In genomic region chr3:9884555-9885165, GRCh38 we compare ENCODE assay signal across 11 cellular contexts. TPM values are rescaled to one million over a fixed set of nuclear protein-coding genes. Genes with fewer than 3 reads are reported as not detected.
DNase-seq lines count a peak whose midpoint lies in the region; ATAC-seq, FAIRE-seq and TF ChIP-seq lines count a peak whose summit lies in the region.
"Had no signal": no experiment of that assay in that cellular context is flagged by ENCODE, and none has a peak within 500 bp of the region (broad histone marks: within the 10 kb centered on the region; RNA-seq: fewer than 3 reads in every experiment).

No MANE protein-coding gene starts in this region.

- H3K9me3 Mint-ChIP-seq in IgD-negative memory B cell (no peaks in the 10 kb centered on the region), endodermal cell (no peaks in the 10 kb centered on the region)
- no peaks in the 10 kb centered on the region for H3K9me3 Mint-ChIP-seq in activated T-cell treated with anti-CD3 and anti-CD28 coated beads, Interleukin-2, amount 50 U/mL, for 72 hours
- H3K9me3 Mint-ChIP-seq in activated T-helper 1 cell treated with anti-CD3 and anti-CD28 coated beads, Interleukin-12 subunit alpha, Interleukin-12 subunit beta, Interleukin-2, Interleukin-4 antibody, amounts not matched to agents 30 ng/mL and 10 ng/mL and 1 ng/mL, durations not matched to agents 14 hours and 24 hours and 36 hours = no peaks in the 10 kb centered on the region

- H3K36me3 Mint-ChIP-seq in IgD-negative memory B cell (no peaks in the 10 kb centered on the region), endodermal cell (ENCODE audit: low read depth) (no peaks in the 10 kb centered on the region)
- no peaks in the 10 kb centered on the region for H3K36me3 Mint-ChIP-seq in activated T-cell treated with anti-CD3 and anti-CD28 coated beads, Interleukin-2, amount 50 U/mL, for 72 hours (ENCODE audit: insufficient read depth in 2 of 2)
- no peaks in the 10 kb centered on the region for H3K36me3 Mint-ChIP-seq in activated T-helper 1 cell treated with anti-CD3 and anti-CD28 coated beads, Interleukin-12 subunit alpha, Interleukin-12 subunit beta, Interleukin-2, Interleukin-4 antibody, amounts not matched to agents 30 ng/mL and 10 ng/mL and 1 ng/mL, durations not matched to agents 14 hours and 24 hours and 36 hours (ENCODE audit: low read depth)

- intact Hi-C loops in pancreas (cut with DNase I) = no loop called here
- intact Hi-C loops in activated T-helper 1 cell treated with anti-CD3 and anti-CD28 coated beads, Interleukin-12 subunit alpha, Interleukin-12 subunit beta, Interleukin-2, Interleukin-4 antibody, amounts not matched to agents 30 ng/mL and 10 ng/mL and 1 ng/mL, durations not matched to agents 14 hours and 24 hours and 36 hours (cut with micrococcal nuclease) = no loop called here

- DNase-seq in BJ (ENCODE audit: low read depth) (peak; percentile 71), endodermal cell (no peak), pancreas (no peak), NCI-H1105 treated with DMSO at 0.1 percent for 48 hours (lab: John Stamatoyannopoulos, UW) (no peak)
- no peak for DNase-seq in activated T-cell treated with anti-CD3 and anti-CD28 coated beads, Interleukin-2, amount 50 U/mL, for 72 hours
- DNase-seq in activated T-helper 1 cell treated with anti-CD3 and anti-CD28 coated beads, Interleukin-12 subunit alpha, Interleukin-12 subunit beta, Interleukin-2, Interleukin-4 antibody, amounts not matched to agents 30 ng/mL and 10 ng/mL and 1 ng/mL, durations not matched to agents 14 hours and 24 hours and 36 hours (ENCODE audit: low spot score) = no peak
- DNase-seq: NCI-H2081, T-helper 9 cell had no signal

- no peaks in the 10 kb centered on the region for H3K27me3 Mint-ChIP-seq in IgD-negative memory B cell
- no peaks in the 10 kb centered on the region for H3K27me3 Mint-ChIP-seq in endodermal cell (ENCODE audit: insufficient read depth)
- no peaks in the 10 kb centered on the region for H3K27me3 Mint-ChIP-seq in activated T-cell treated with anti-CD3 and anti-CD28 coated beads, Interleukin-2, amount 50 U/mL, for 72 hours (ENCODE audit: low read depth)
- peaks cover 10% of the 10 kb centered on the region for H3K27me3 Mint-ChIP-seq in activated T-helper 1 cell treated with anti-CD3 and anti-CD28 coated beads, Interleukin-12 subunit alpha, Interleukin-12 subunit beta, Interleukin-2, Interleukin-4 antibody, amounts not matched to agents 30 ng/mL and 10 ng/mL and 1 ng/mL, durations not matched to agents 14 hours and 24 hours and 36 hours (ENCODE audit: insufficient read depth)

- CTCF ChIA-PET in BJ (lab: Yijun Ruan, JAX) = interaction anchor here (0.7 to 2.0 kb wide), 5 partner anchors 20 to 168 kb away, joined by 3 to 7 read pairs (median 4); no protein-coding TSS in a partner anchor

- no peak for FAIRE-seq in pancreas (lab: Jason Lieb, UNC)

- POLR2A ChIA-PET in BJ (lab: Charles Lee) = interaction anchor here (0.7 to 0.8 kb wide), 2 partner anchors 12 to 230 kb away, joined by 3 to 4 read pairs; no protein-coding TSS in a partner anchor

- WGBS in endodermal cell (ENCODE audit: insufficient coverage in 1 of 2, insufficient read length in 1 of 2), 2 experiments = 90 to 96% methylated on average over 10 to 11 of the region's 11 CpGs
- WGBS in pancreas, 2 donors = 70 to 80% methylated on average over 11 of the region's 11 CpGs

- H3K27ac ChIP-seq in endodermal cell (ENCODE audit: low read depth, low read length) (no peak overlapping the region), pancreas (no peak overlapping the region)

- ATAC-seq in pancreas (peak in 3 of 4 donors; percentile 48 to 60 (median 59)), GM19324 (IDR thresholded peaks at IDR 0.05; ENCODE audit: low FRiP score, unreplicated experiment) (no peak)
- no peak for ATAC-seq in activated T-cell treated with anti-CD3 and anti-CD28 coated beads, Interleukin-2, amount 50 U/mL, for 72 hours (replicated peaks in 1 of 2)

- H3K9ac ChIP-seq in endodermal cell (ENCODE audit: extremely low read depth, low read length, poor library complexity, severe bottlenecking) = no peak overlapping the region

- H3K9me3 ChIP-seq in endodermal cell (ENCODE audit: control insufficient read depth, low read length) (no peaks in the 10 kb centered on the region), pancreas (no peaks in the 10 kb centered on the region)

- H3K4me1 ChIP-seq in endodermal cell (ENCODE audit: control insufficient read depth, insufficient read depth, low read length) = no peaks in the 10 kb centered on the region
- H3K4me1 ChIP-seq in pancreas = peaks cover 0 to under 1% (median 0%) of the 10 kb centered on the region in 3 donors

- H3K4me3 Mint-ChIP-seq in IgD-negative memory B cell (peak overlapping the region in 1 of 4 donors; percentile 48), endodermal cell (no peak overlapping the region)
- H3K4me3 Mint-ChIP-seq in activated T-cell treated with anti-CD3 and anti-CD28 coated beads, Interleukin-2, amount 50 U/mL, for 72 hours = no peak overlapping the region
- H3K4me3 Mint-ChIP-seq in activated T-helper 1 cell treated with anti-CD3 and anti-CD28 coated beads, Interleukin-12 subunit alpha, Interleukin-12 subunit beta, Interleukin-2, Interleukin-4 antibody, amounts not matched to agents 30 ng/mL and 10 ng/mL and 1 ng/mL, durations not matched to agents 14 hours and 24 hours and 36 hours = no peak overlapping the region

- H3K27ac Mint-ChIP-seq in IgD-negative memory B cell (peak overlapping the region in 2 of 3 donors; percentile 8 to 43), endodermal cell (peak overlapping the region; percentile 41)
- no peak overlapping the region for H3K27ac Mint-ChIP-seq in activated T-cell treated with anti-CD3 and anti-CD28 coated beads, Interleukin-2, amount 50 U/mL, for 72 hours
- no peak overlapping the region for H3K27ac Mint-ChIP-seq in activated T-helper 1 cell treated with anti-CD3 and anti-CD28 coated beads, Interleukin-12 subunit alpha, Interleukin-12 subunit beta, Interleukin-2, Interleukin-4 antibody, amounts not matched to agents 30 ng/mL and 10 ng/mL and 1 ng/mL, durations not matched to agents 14 hours and 24 hours and 36 hours

- no peaks in the 10 kb centered on the region for H3K27me3 ChIP-seq in BJ (ENCODE audit: control insufficient read depth, insufficient read depth, low read length)
- peaks cover 7% of the 10 kb centered on the region for H3K27me3 ChIP-seq in endodermal cell (ENCODE audit: control insufficient read depth, insufficient read depth, low read length, poor library complexity, severe bottlenecking)
- no peaks in the 10 kb centered on the region for H3K27me3 ChIP-seq in pancreas

- 0 out of 2 replicates have a peak, but pooled peaks have one; percentile 10 for TF ChIP-seq CTCF in BJ (IDR thresholded peaks at IDR 0.05; ENCODE audit: insufficient read depth, low read depth, low read length)
- no peak for TF ChIP-seq CTCF in endodermal cell (conservative IDR thresholded peaks at IDR 0.05)
- TF ChIP-seq CTCF in pancreas (IDR thresholded peaks at IDR 0.05) = no peak

- no peak overlapping the region for H3K4me3 ChIP-seq in BJ (ENCODE audit: low read depth, low read length)
- H3K4me3 ChIP-seq in endodermal cell (ENCODE audit: low read length) = no peak overlapping the region
- no peak overlapping the region for H3K4me3 ChIP-seq in pancreas

- H3K4me1 Mint-ChIP-seq in IgD-negative memory B cell (no peaks in the 10 kb centered on the region), endodermal cell (no peaks in the 10 kb centered on the region)
- H3K4me1 Mint-ChIP-seq in activated T-cell treated with anti-CD3 and anti-CD28 coated beads, Interleukin-2, amount 50 U/mL, for 72 hours (ENCODE audit: low read depth) = peaks cover 5% of the 10 kb centered on the region
- peaks cover 2% of the 10 kb centered on the region for H3K4me1 Mint-ChIP-seq in activated T-helper 1 cell treated with anti-CD3 and anti-CD28 coated beads, Interleukin-12 subunit alpha, Interleukin-12 subunit beta, Interleukin-2, Interleukin-4 antibody, amounts not matched to agents 30 ng/mL and 10 ng/mL and 1 ng/mL, durations not matched to agents 14 hours and 24 hours and 36 hours (ENCODE audit: low read depth)

- H3K36me3 ChIP-seq in BJ (ENCODE audit: control insufficient read depth, insufficient read depth, low read length) = no peaks in the 10 kb centered on the region
- H3K36me3 ChIP-seq in endodermal cell (ENCODE audit: control insufficient read depth, insufficient read depth, low read length) = no peaks in the 10 kb centered on the region
- no peaks in the 10 kb centered on the region for H3K36me3 ChIP-seq in pancreas

RNA-seq across cellular contexts. Expression of gene CIDEC, which starts 4.6 kb away (rescaled TPM):
- polyA plus RNA-seq in BJ (2011; rRNA removed) (0.09 and 0.25 TPM in 2 replicates), IgD-negative memory B cell (0.80 TPM), pancreas (10 to 100 TPM in 1 of 2 donors, 1 to 10 TPM in 1; 1.1 to 10.9 TPM)
- 0.26 TPM in 1 of 2 replicates, not detected in the other for polyA minus RNA-seq in BJ (2011; rRNA and poly(A)+ RNA removed)
- total RNA-seq in endodermal cell (not detected), pancreas (10 to 100 TPM in 1 of 6 donors, 1 to 10 TPM in 1, under 1 TPM in 3, not detected in 1; 0.16 to 11.5 (median 0.87) TPM)
- not detected for polyA plus RNA-seq in endodermal cell (2013, experiment 1 of 2)
- polyA plus RNA-seq in endodermal cell (2013, experiment 2 of 2) = not detected
- under 1 TPM in 1 of 2 donors, not detected in 1; 0.65 TPM for total RNA-seq in activated T-cell treated with anti-CD3 and anti-CD28 coated beads, Interleukin-2, amount 50 U/mL, for 72 hours
- total RNA-seq in activated T-helper 1 cell treated with anti-CD3 and anti-CD28 coated beads, Interleukin-12 subunit alpha, Interleukin-12 subunit beta, Interleukin-2, Interleukin-4 antibody, amounts not matched to agents 30 ng/mL and 10 ng/mL and 1 ng/mL, durations not matched to agents 14 hours and 24 hours and 36 hours = not detected in 2 replicates
- total RNA-seq: epithelial cell of proximal tubule had no signal

RNA-seq across cellular contexts. Expression of gene JAGN1, which starts 5.8 kb away (rescaled TPM):
- 46.5 and 47.2 TPM in 2 replicates for polyA plus RNA-seq in BJ (2011; rRNA removed)
- 24.1 and 34.5 TPM in 2 replicates for polyA minus RNA-seq in BJ (2011; rRNA and poly(A)+ RNA removed)
- polyA plus RNA-seq in IgD-negative memory B cell = 46.4 TPM
- total RNA-seq in endodermal cell = 10 to 100 TPM; 21.9 to 29.1 TPM
- 43.0 TPM for polyA plus RNA-seq in endodermal cell (2013, experiment 1 of 2)
- 37.7 TPM for polyA plus RNA-seq in endodermal cell (2013, experiment 2 of 2)
- total RNA-seq in pancreas = 10 to 100 TPM; 16.3 to 24.5 (median 19.6) TPM
- 10 to 100 TPM; 25.9 to 27.1 TPM for polyA plus RNA-seq in pancreas
- total RNA-seq in activated T-cell treated with anti-CD3 and anti-CD28 coated beads, Interleukin-2, amount 50 U/mL, for 72 hours = 10 to 100 TPM; 34.6 to 39.4 TPM
- 42.4 and 46.3 TPM in 2 replicates for total RNA-seq in activated T-helper 1 cell treated with anti-CD3 and anti-CD28 coated beads, Interleukin-12 subunit alpha, Interleukin-12 subunit beta, Interleukin-2, Interleukin-4 antibody, amounts not matched to agents 30 ng/mL and 10 ng/mL and 1 ng/mL, durations not matched to agents 14 hours and 24 hours and 36 hours

RNA-seq across cellular contexts. Expression of gene IL17RE, which starts 18.0 kb away (rescaled TPM):
- polyA plus RNA-seq in BJ (2011; rRNA removed) (2.2 and 4.0 TPM in 2 replicates), IgD-negative memory B cell (not detected), pancreas (10 to 100 TPM in 1 of 2 donors, 1 to 10 TPM in 1; 8.0 to 15.6 TPM)
- polyA minus RNA-seq in BJ (2011; rRNA and poly(A)+ RNA removed) = 2.5 and 4.8 TPM in 2 replicates
- total RNA-seq in endodermal cell (1 to 10 TPM; 1.2 to 1.6 TPM), pancreas (10 to 100 TPM in 3 of 6 donors, 1 to 10 TPM in 3; 6.4 to 14.1 (median 9.4) TPM)
- polyA plus RNA-seq in endodermal cell (2013, experiment 1 of 2) = 0.85 TPM
- polyA plus RNA-seq in endodermal cell (2013, experiment 2 of 2) = 0.75 TPM
- total RNA-seq in activated T-cell treated with anti-CD3 and anti-CD28 coated beads, Interleukin-2, amount 50 U/mL, for 72 hours = 1 to 10 TPM in 1 of 2 donors, under 1 TPM in 1; 0.94 to 5.5 TPM
- 3.2 and 3.5 TPM in 2 replicates for total RNA-seq in activated T-helper 1 cell treated with anti-CD3 and anti-CD28 coated beads, Interleukin-12 subunit alpha, Interleukin-12 subunit beta, Interleukin-2, Interleukin-4 antibody, amounts not matched to agents 30 ng/mL and 10 ng/mL and 1 ng/mL, durations not matched to agents 14 hours and 24 hours and 36 hours

RNA-seq across cellular contexts. Expression of gene IL17RC, which starts 32.2 kb away (rescaled TPM):
- polyA plus RNA-seq in BJ (2011; rRNA removed) (14.7 and 28.1 TPM in 2 replicates), IgD-negative memory B cell (6.7 TPM), pancreas (10 to 100 TPM; 51.6 to 55.7 TPM)
- 28.9 and 31.6 TPM in 2 replicates for polyA minus RNA-seq in BJ (2011; rRNA and poly(A)+ RNA removed)
- total RNA-seq in endodermal cell (10 to 100 TPM; 15.7 to 19.0 TPM), pancreas (10 to 100 TPM; 11.9 to 19.8 (median 13.2) TPM)
- 10.4 TPM for polyA plus RNA-seq in endodermal cell (2013, experiment 1 of 2)
- polyA plus RNA-seq in endodermal cell (2013, experiment 2 of 2) = 11.9 TPM
- under 1 TPM; 0.41 to 0.93 TPM for total RNA-seq in activated T-cell treated with anti-CD3 and anti-CD28 coated beads, Interleukin-2, amount 50 U/mL, for 72 hours
- 0.64 and 0.83 TPM in 2 replicates for total RNA-seq in activated T-helper 1 cell treated with anti-CD3 and anti-CD28 coated beads, Interleukin-12 subunit alpha, Interleukin-12 subunit beta, Interleukin-2, Interleukin-4 antibody, amounts not matched to agents 30 ng/mL and 10 ng/mL and 1 ng/mL, durations not matched to agents 14 hours and 24 hours and 36 hours

RNA-seq across cellular contexts. Expression of gene RPUSD3, which starts 40.9 kb away (rescaled TPM):
- polyA plus RNA-seq in BJ (2011; rRNA removed) (28.5 and 44.9 TPM in 2 replicates), IgD-negative memory B cell (57.9 TPM), pancreas (10 to 100 TPM; 20.4 to 20.6 TPM)
- 17.1 and 31.4 TPM in 2 replicates for polyA minus RNA-seq in BJ (2011; rRNA and poly(A)+ RNA removed)
- total RNA-seq in endodermal cell (10 to 100 TPM; 56.9 to 67.1 TPM), pancreas (10 to 100 TPM; 12.4 to 19.1 (median 14.5) TPM)
- polyA plus RNA-seq in endodermal cell (2013, experiment 1 of 2) = 52.2 TPM
- polyA plus RNA-seq in endodermal cell (2013, experiment 2 of 2) = 47.5 TPM
- total RNA-seq in activated T-cell treated with anti-CD3 and anti-CD28 coated beads, Interleukin-2, amount 50 U/mL, for 72 hours = 10 to 100 TPM; 40.1 to 53.7 TPM
- 79.2 and 79.5 TPM in 2 replicates for total RNA-seq in activated T-helper 1 cell treated with anti-CD3 and anti-CD28 coated beads, Interleukin-12 subunit alpha, Interleukin-12 subunit beta, Interleukin-2, Interleukin-4 antibody, amounts not matched to agents 30 ng/mL and 10 ng/mL and 1 ng/mL, durations not matched to agents 14 hours and 24 hours and 36 hours

Comparison
In these comparisons a context has a peak if more than half of its experiments do, and no peak if none do; other contexts are left out.
1. H3K27ac Mint-ChIP-seq: peak in IgD-negative memory B cell (2 of 3) and endodermal cell (single experiment); none in activated T-cell treated with anti-CD3 and anti-CD28 coated beads, Interleukin-2, amount 50 U/mL, for 72 hours (single experiment) and activated T-helper 1 cell treated with anti-CD3 and anti-CD28 coated beads, Interleukin-12 subunit alpha, Interleukin-12 subunit beta, Interleukin-2, Interleukin-4 antibody, amounts not matched to agents 30 ng/mL and 10 ng/mL and 1 ng/mL, durations not matched to agents 14 hours and 24 hours and 36 hours (single experiment).
2. ATAC-seq: peak in pancreas (3 of 4); none in activated T-cell treated with anti-CD3 and anti-CD28 coated beads, Interleukin-2, amount 50 U/mL, for 72 hours (0 of 2) and GM19324 (single experiment).